ENCODE assay signal across 15 cellular contexts in the genomic region with DNA sequence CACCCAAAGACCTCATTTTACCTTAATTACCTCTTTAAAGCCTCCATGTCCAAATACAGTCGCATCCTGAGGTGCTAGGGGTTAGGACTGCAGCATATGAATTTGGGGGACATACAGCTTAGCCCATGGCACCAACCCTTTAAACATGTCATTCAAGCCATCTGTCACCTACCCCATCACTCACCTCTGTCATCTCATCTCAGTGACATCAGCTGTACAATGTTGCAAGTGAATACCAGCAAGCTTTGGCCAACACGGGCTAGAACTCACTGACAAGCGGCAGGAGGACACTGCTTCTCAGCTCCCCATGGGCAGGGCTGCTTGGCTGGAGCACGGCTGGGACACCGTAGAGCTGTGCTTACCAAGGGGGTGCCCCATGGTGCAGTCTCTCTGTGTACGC.
"Had no signal": no experiment of that assay in that cellular context is flagged by ENCODE, and none has a peak within 500 bp of the region (broad histone marks: within the 10 kb centered on the region; RNA-seq: fewer than 3 reads in every experiment).

No MANE protein-coding gene starts in this region.

- H3K27ac ChIP-seq: heart left ventricle, stomach, thoracic aorta, transverse colon had no signal

- H3K27ac Mint-ChIP-seq: naive B cell, nephron had no signal

- H3K36me3 ChIP-seq: heart left ventricle, stomach, thoracic aorta, transverse colon had no signal

- H3K4me3 ChIP-seq: heart left ventricle, stomach, thoracic aorta, transverse colon had no signal

- DNase-seq: effector memory CD4-positive, alpha-beta T cell; heart left ventricle; hippocampal formation; kidney glomerular epithelial cell; mesendoderm; naive B cell; posterior cingulate gyrus; small intestine; stimulated activated CD4-positive, alpha-beta T cell treated with anti-CD3 and anti-CD28 coated beads, Interleukin-12 subunit alpha, Interleukin-12 subunit beta, amount 100 ng/mL, for 4 hours; stimulated activated naive CD4-positive, alpha-beta T cell; stomach; substantia nigra; transverse colon had no signal

- H3K36me3 Mint-ChIP-seq: naive B cell had no signal

- H3K4me1 Mint-ChIP-seq: naive B cell, nephron had no signal

- H3K27me3 ChIP-seq: stomach, transverse colon had no signal

- H3K9me3 ChIP-seq: stomach, thoracic aorta, transverse colon had no signal

- H3K4me1 ChIP-seq: heart left ventricle, stomach, transverse colon had no signal

- H3K9me3 Mint-ChIP-seq: nephron had no signal

- H3K4me3 Mint-ChIP-seq: naive B cell, nephron had no signal
